Comparison of ENCODE assay signal across 9 cellular contexts in the genomic region with DNA sequence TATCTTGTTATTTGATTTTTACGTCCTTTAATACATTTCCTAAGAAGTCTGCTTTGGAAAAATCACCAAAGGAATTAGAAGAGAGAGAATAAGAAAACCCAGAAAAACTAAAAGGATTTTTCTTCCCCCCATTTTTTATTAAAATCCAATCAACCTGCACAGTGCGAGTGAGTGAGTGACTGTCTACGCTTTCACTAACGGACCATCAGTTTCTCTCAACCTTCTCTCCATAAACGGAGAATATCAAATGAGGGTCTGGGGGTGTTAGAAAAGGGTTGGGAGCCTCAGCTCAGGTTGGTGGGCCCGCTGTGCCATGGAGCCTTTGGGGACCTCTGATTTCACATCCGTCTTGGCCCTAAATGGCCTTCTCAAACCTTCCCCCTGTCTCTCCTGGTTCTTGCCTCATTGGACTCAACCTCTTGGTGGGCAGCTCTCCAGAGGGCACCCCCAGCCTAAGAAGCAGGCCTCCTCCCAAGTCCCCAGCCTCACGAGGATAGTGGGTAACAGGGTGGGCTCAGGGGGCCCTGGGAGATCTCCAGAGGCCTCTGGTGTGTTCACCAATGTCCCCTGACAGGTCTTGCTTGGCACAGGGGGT. TPM values are rescaled to one million over a fixed set of nuclear protein-coding genes. Genes with fewer than 3 reads are reported as not detected.
DNase-seq lines count a peak whose midpoint lies in the region; ATAC-seq and TF ChIP-seq lines count a peak whose summit lies in the region.
"Had no signal": no experiment of that assay in that cellular context is flagged by ENCODE, and none has a peak within 500 bp of the region (broad histone marks: within the 10 kb centered on the region; RNA-seq: fewer than 3 reads in every experiment).

No MANE protein-coding gene starts in this region.

- no peaks in the 10 kb centered on the region for H3K79me2 ChIP-seq in GM23338 (replicated peaks; ENCODE audit: insufficient read depth)

- H3K9me2 ChIP-seq in GM23338 (ENCODE audit: insufficient read depth): no peaks in the 10 kb centered on the region

- CTCF ChIA-PET in A673 (lab: Charles Lee): interaction anchor here (1.0 kb wide), 1 partner anchor 9 kb away, joined by 3 read pairs; no protein-coding TSS in a partner anchor

- H3K27ac Mint-ChIP-seq in GM23338 (no peak overlapping the region), brain (peak overlapping the region; percentile 39 to 92 (median 82)), natural killer cell (no peak overlapping the region)

- H3K36me3 Mint-ChIP-seq in GM23338 (ENCODE audit: low read depth) (no peaks in the 10 kb centered on the region; the same call in 2 of the 3 replicates), brain (peaks cover 8% of the 10 kb centered on the region), natural killer cell (no peaks in the 10 kb centered on the region)

- H3F3A ChIP-seq in GM23338 (replicated peaks; ENCODE audit: low read depth): no peaks in the 10 kb centered on the region

- H3K4me2 ChIP-seq in GM23338: peak overlapping the region; percentile 71; the same call in 1 of the 2 replicates

- 0 out of 2 replicates have a peak overlapping the region, but pooled peaks have one; percentile 66 for H2AFZ ChIP-seq in GM23338

- intact Hi-C loops in A673 (cut with micrococcal nuclease; ENCODE audit: unreplicated experiment) (no loop called here), natural killer cell (cut with micrococcal nuclease) (no loop called here)

- H3K9me3 Mint-ChIP-seq in GM23338 (no peaks in the 10 kb centered on the region; the same call in 2 of the 3 replicates), brain (no peaks in the 10 kb centered on the region), natural killer cell (no peaks in the 10 kb centered on the region)

- H3K4me1 ChIP-seq in A673 (ENCODE audit: insufficient read depth, low read length, poor library complexity, severe bottlenecking) (peaks cover 4% of the 10 kb centered on the region), GM23338 (ENCODE audit: insufficient read depth) (peaks cover 5% of the 10 kb centered on the region; the same call in 1 of the 2 replicates)

- peak overlapping the region; percentile 73 for H3K4me3 ChIP-seq in A673 (ENCODE audit: low read depth, low read length, poor library complexity, severe bottlenecking)
- H3K4me3 ChIP-seq in GM23338: peak overlapping the region; percentile 42
- no peak overlapping the region for H3K4me3 ChIP-seq in brain microvascular endothelial cell (ENCODE audit: low read depth, low read length)

- peaks cover 24% of the 10 kb centered on the region for H3K27me3 Mint-ChIP-seq in GM23338 (ENCODE audit: insufficient read depth, low read depth, poor library complexity)
- no peaks in the 10 kb centered on the region for H3K27me3 Mint-ChIP-seq in brain
- peaks cover 37 to 45% of the 10 kb centered on the region in 2 donors for H3K27me3 Mint-ChIP-seq in natural killer cell (ENCODE audit: low read depth in 2 of 2)

- BruUV-seq in A673 (replicated peaks; lab: Mats Ljungman, UMichigan): no TSS peak

- DNase-seq in A673 (ENCODE audit: low spot score) (no peak), GM23338 (ENCODE audit: low spot score) (no peak), natural killer cell (no peak), NCI-H1048 (lab: John Stamatoyannopoulos, UW) (no peak), brain microvascular endothelial cell (no peak), midbrain (lab: John Stamatoyannopoulos, UW) (no peak)
- DNase-seq: activated CD4-positive, CD25-positive, alpha-beta regulatory T cell had no signal

- POLR2A ChIA-PET in A673 (lab: Charles Lee; ENCODE audit: low non-redundant PET): no interaction called here

- H3K27ac ChIP-seq in A673 (ENCODE audit: low read depth, low read length, poor library complexity, severe bottlenecking) (no peak overlapping the region), GM23338 (ENCODE audit: low read depth) (no peak overlapping the region), brain microvascular endothelial cell (no peak overlapping the region)

- H3K27me3 ChIP-seq in A673 (replicated peaks; ENCODE audit: insufficient read depth, low read depth, low read length, poor library complexity) (no peaks in the 10 kb centered on the region), GM23338 (ENCODE audit: insufficient read depth) (peaks cover 23% of the 10 kb centered on the region), brain microvascular endothelial cell (replicated peaks) (no peaks in the 10 kb centered on the region)

- no peaks in the 10 kb centered on the region for H4K20me1 ChIP-seq in GM23338 (replicated peaks; ENCODE audit: insufficient read depth)

- no peak for TF ChIP-seq CTCF in A673 (conservative IDR thresholded peaks at IDR 0.05; ENCODE audit: low read depth, low read length)
- no peak for TF ChIP-seq CTCF in GM23338 (conservative IDR thresholded peaks at IDR 0.05; ENCODE audit: low read depth in 2 of 2)
- no peak for TF ChIP-seq CTCF in brain (conservative IDR thresholded peaks at IDR 0.05)
- no peak for TF ChIP-seq CTCF in natural killer cell (IDR thresholded peaks at IDR 0.05)
- no peak for TF ChIP-seq CTCF in brain microvascular endothelial cell (IDR thresholded peaks at IDR 0.05; ENCODE audit: low read depth, low read length, missing control alignments)

- ATAC-seq in GM23338: no peak
- ATAC-seq in natural killer cell: no peak
- ATAC-seq in GM21529 (IDR thresholded peaks at IDR 0.05; ENCODE audit: unreplicated experiment): no peak

- H3K4me3 Mint-ChIP-seq in GM23338 (peak overlapping the region; percentile 71), brain (peak overlapping the region; percentile 79 to 87 (median 81)), natural killer cell (peak overlapping the region; percentile 64)

- H3K4me1 Mint-ChIP-seq in GM23338 (no peaks in the 10 kb centered on the region; the same call in 2 of the 3 replicates), brain (peaks cover 18% of the 10 kb centered on the region), natural killer cell (no peaks in the 10 kb centered on the region)

- H3K36me3 ChIP-seq in A673 (ENCODE audit: insufficient read depth, low read length, poor library complexity, severe bottlenecking) (peaks cover 7% of the 10 kb centered on the region), GM23338 (ENCODE audit: insufficient read depth) (no peaks in the 10 kb centered on the region), brain microvascular endothelial cell (replicated peaks) (no peaks in the 10 kb centered on the region)

- in situ Hi-C loops in brain microvascular endothelial cell (cut with HindIII; ENCODE audit: low pct_ligation_motif_present, low sequenced_read_pairs): no loop called here

- no peaks in the 10 kb centered on the region for H3K9me3 ChIP-seq in A673 (ENCODE audit: low read depth, low read length, poor library complexity, severe bottlenecking)

TF ChIP-seq in GM23338, 12 proteins besides CTCF, POLR2A, EP300 and RAD21:
- TF ChIP-seq EZH2 (IDR thresholded peaks at IDR 0.05; ENCODE audit: low read depth, unreplicated experiment) (peak; percentile 50), NANOG (IDR thresholded peaks at IDR 0.05; ENCODE audit: borderline replicate concordance) (no peak)

RNA-seq across cellular contexts. Expression of a gene that starts 0.8 kb away (rescaled TPM):
- total RNA-seq in A673 (2021) (39.4 and 42.0 TPM in 2 replicates), natural killer cell (under 1 TPM in 2 of 3 donors, not detected in 1; 0.33 to 0.38 TPM)
- total RNA-seq in GM23338 (2014; rRNA removed; shearing (Covaris generic)): 43.1 and 62.7 TPM in 2 replicates
- polyA plus RNA-seq in GM23338 (2016; fragmentation: Nextera tagmentation; extraction: Ambion mirVana) (3.5 and 4.3 TPM in 2 replicates), brain (ENCODE audit: insufficient read depth, low read depth, low replicate concordance) (240 TPM)

RNA-seq across cellular contexts. Expression of a gene that starts 32.3 kb away (rescaled TPM):
- 0.17 and 0.28 TPM in 2 replicates for total RNA-seq in A673 (2021)
- 2.6 and 6.3 TPM in 2 replicates for total RNA-seq in GM23338 (2014; rRNA removed; shearing (Covaris generic))
- polyA plus RNA-seq in GM23338 (2016; fragmentation: Nextera tagmentation; extraction: Ambion mirVana): 2.5 and 3.3 TPM in 2 replicates
- polyA plus RNA-seq in brain (ENCODE audit: insufficient read depth, low read depth, low replicate concordance): 4.7 TPM
- total RNA-seq in natural killer cell: not detected

Comparison
In these comparisons a context has a peak if more than half of its experiments do, and no peak if none do; other contexts are left out.
1. H3K27ac Mint-ChIP-seq: peak in brain (5 of 5); none in GM23338 (single experiment) and natural killer cell (0 of 2).
2. RNA of a gene that starts 0.8 kb away (total RNA-seq): 43.1 to 62.7 TPM in GM23338 and 39.4 to 42.0 TPM in A673; 0.33 to 0.38 TPM in natural killer cell; every median in the first group is over 10 times any median in the second.
3. Peak in every context shown above with its lines, with median percentiles within 50 percentile points of each other: H3K4me3 Mint-ChIP-seq.